In the genomic region with DNA sequence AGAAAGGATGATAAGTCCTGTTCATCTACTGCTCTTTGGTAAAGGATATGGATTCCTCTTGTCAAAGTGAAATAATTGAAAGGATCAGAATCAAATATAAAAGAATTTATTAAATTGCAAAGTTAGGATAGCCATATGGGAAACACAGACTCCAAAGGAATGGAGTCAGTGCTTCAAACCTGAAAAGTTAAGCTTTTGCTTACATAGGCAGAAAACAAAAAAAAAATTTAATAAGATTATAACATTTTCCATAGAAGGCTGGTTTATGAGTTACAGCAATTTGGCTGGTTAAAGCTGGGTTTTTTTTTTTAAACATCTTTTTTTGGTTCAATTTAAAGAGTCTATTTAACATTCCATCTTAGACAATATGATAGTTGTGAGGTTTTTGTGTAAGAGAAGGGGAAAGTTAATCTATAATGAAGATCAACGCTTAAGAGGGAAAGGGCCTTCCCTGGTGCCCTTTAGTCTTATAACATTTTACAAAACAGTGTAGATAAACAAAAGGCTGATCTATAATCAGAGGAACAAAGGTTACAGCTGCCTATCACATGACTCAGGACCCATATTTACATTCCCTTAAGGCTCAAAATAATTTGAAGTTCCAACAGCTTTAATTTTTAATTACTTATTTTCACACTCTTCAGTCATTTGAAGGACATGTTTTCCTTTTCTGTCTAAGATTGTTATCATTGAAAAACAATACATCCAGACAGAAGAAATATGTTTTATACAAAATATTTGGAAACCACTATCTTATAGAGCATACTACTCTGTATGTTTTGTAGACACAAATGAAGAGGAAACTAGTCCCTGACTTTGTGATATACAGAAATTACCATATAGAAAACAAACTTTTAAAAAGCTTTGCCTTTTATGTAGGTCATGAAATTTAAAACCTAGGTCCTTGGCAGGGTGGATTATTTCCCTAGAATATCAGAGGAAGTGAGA, we compare ENCODE assay signal across 1 cellular context.
A peak's percentile ranks its signal among the peaks of the same experiment; 100 is the strongest.
TF ChIP-seq lines count a peak whose summit lies in the region.

No MANE protein-coding gene starts in this region.

TF ChIP-seq in HepG2, 621 proteins besides CTCF, POLR2A, EP300 and RAD21 (continued from another document and continues in another):
- TF ChIP-seq ZNF546 (CRISPR knock-in tag; conservative IDR thresholded peaks at IDR 0.05) (no peak), SMAD3 (CRISPR knock-in tag; IDR thresholded peaks at IDR 0.05) (0 out of 2 replicates have a peak, but pooled peaks have one; percentile 46), ZNF879 (CRISPR knock-in tag; IDR thresholded peaks at IDR 0.05) (no peak), ZNF513 (CRISPR knock-in tag; conservative IDR thresholded peaks at IDR 0.05) (no peak), MZF1 (CRISPR knock-in tag; IDR thresholded peaks at IDR 0.05; ENCODE audit: borderline replicate concordance) (no peak), NAIF1 (CRISPR knock-in tag; IDR thresholded peaks at IDR 0.05; ENCODE audit: borderline replicate concordance) (no peak), NFIB (CRISPR knock-in tag; IDR thresholded peaks at IDR 0.05; ENCODE audit: borderline replicate concordance) (no peak), CHD4 (IDR thresholded peaks at IDR 0.05; ENCODE audit: borderline replicate concordance, low read length) (peak; percentile 50; the same call in 1 of the 2 replicates), ZNF503 (CRISPR knock-in tag; IDR thresholded peaks at IDR 0.05) (peak; percentile 23; the same call in 1 of the 2 replicates), NCOA2 (CRISPR knock-in tag; IDR thresholded peaks at IDR 0.05) (peak; percentile 91), TSC22D2 (CRISPR knock-in tag; IDR thresholded peaks at IDR 0.05; ENCODE audit: borderline replicate concordance) (no peak), ZFP41 (CRISPR knock-in tag; IDR thresholded peaks at IDR 0.05; ENCODE audit: borderline replicate concordance) (no peak), EED (CRISPR knock-in tag; IDR thresholded peaks at IDR 0.05) (no peak), MAF1 (CRISPR knock-in tag; IDR thresholded peaks at IDR 0.05; ENCODE audit: borderline replicate concordance) (no peak), SMARCE1 (IDR thresholded peaks at IDR 0.05; ENCODE audit: borderline replicate concordance) (peak; percentile 80), ZFP62 (CRISPR knock-in tag; IDR thresholded peaks at IDR 0.05) (no peak), PAF1 (CRISPR knock-in tag; IDR thresholded peaks at IDR 0.05) (no peak), FOXC1 (CRISPR knock-in tag; IDR thresholded peaks at IDR 0.05; ENCODE audit: borderline replicate concordance) (no peak), ZSCAN9 (CRISPR knock-in tag; IDR thresholded peaks at IDR 0.05; ENCODE audit: borderline replicate concordance) (0 out of 2 replicates have a peak, but pooled peaks have one; percentile 39), ZNF710 (CRISPR knock-in tag; IDR thresholded peaks at IDR 0.05; ENCODE audit: borderline replicate concordance) (no peak), PREB (CRISPR knock-in tag; IDR thresholded peaks at IDR 0.05) (no peak), ZNF350 (CRISPR knock-in tag; IDR thresholded peaks at IDR 0.05; ENCODE audit: borderline replicate concordance, low read depth) (no peak), EZH2 (conservative IDR thresholded peaks at IDR 0.05; ENCODE audit: low read depth, low read length) (no peak), PCBP1 (IDR thresholded peaks at IDR 0.05; ENCODE audit: borderline replicate concordance, low read depth, low read length) (no peak), FOSL2 (CRISPR knock-in tag; IDR thresholded peaks at IDR 0.05) (peak; percentile 48; the same call in 1 of the 2 replicates), IKZF4 (CRISPR knock-in tag; IDR thresholded peaks at IDR 0.05; ENCODE audit: borderline replicate concordance, low read depth, not compliant biosample characterization) (no peak), FOXP4 (CRISPR knock-in tag; IDR thresholded peaks at IDR 0.05) (peak; percentile 70), CREM (IDR thresholded peaks at IDR 0.05) (peak; percentile 83), CREM (CRISPR knock-in tag; IDR thresholded peaks at IDR 0.05) (no peak), CENPX (CRISPR knock-in tag; IDR thresholded peaks at IDR 0.05) (no peak), NRL (CRISPR knock-in tag; IDR thresholded peaks at IDR 0.05; ENCODE audit: borderline replicate concordance) (no peak), ZNF674 (CRISPR knock-in tag; IDR thresholded peaks at IDR 0.05; ENCODE audit: low read depth) (no peak), ZNF878 (CRISPR knock-in tag; IDR thresholded peaks at IDR 0.05) (no peak)
- TF ChIP-seq, protein P1, sequence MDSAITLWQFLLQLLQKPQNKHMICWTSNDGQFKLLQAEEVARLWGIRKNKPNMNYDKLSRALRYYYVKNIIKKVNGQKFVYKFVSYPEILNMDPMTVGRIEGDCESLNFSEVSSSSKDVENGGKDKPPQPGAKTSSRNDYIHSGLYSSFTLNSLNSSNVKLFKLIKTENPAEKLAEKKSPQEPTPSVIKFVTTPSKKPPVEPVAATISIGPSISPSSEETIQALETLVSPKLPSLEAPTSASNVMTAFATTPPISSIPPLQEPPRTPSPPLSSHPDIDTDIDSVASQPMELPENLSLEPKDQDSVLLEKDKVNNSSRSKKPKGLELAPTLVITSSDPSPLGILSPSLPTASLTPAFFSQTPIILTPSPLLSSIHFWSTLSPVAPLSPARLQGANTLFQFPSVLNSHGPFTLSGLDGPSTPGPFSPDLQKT (CRISPR knock-in tag; IDR thresholded peaks at IDR 0.05; ENCODE audit: borderline replicate concordance): no peak
- TF ChIP-seq, protein P2, sequence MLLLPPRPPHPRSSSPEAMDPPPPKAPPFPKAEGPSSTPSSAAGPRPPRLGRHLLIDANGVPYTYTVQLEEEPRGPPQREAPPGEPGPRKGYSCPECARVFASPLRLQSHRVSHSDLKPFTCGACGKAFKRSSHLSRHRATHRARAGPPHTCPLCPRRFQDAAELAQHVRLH (CRISPR knock-in tag; IDR thresholded peaks at IDR 0.05; ENCODE audit: borderline replicate concordance, low read depth): no peak
- TF ChIP-seq, protein P3, sequence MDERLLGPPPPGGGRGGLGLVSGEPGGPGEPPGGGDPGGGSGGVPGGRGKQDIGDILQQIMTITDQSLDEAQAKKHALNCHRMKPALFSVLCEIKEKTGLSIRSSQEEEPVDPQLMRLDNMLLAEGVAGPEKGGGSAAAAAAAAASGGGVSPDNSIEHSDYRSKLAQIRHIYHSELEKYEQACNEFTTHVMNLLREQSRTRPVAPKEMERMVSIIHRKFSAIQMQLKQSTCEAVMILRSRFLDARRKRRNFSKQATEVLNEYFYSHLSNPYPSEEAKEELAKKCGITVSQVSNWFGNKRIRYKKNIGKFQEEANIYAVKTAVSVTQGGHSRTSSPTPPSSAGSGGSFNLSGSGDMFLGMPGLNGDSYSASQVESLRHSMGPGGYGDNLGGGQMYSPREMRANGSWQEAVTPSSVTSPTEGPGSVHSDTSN (CRISPR knock-in tag; IDR thresholded peaks at IDR 0.05): no peak
- TF ChIP-seq, protein P4, sequence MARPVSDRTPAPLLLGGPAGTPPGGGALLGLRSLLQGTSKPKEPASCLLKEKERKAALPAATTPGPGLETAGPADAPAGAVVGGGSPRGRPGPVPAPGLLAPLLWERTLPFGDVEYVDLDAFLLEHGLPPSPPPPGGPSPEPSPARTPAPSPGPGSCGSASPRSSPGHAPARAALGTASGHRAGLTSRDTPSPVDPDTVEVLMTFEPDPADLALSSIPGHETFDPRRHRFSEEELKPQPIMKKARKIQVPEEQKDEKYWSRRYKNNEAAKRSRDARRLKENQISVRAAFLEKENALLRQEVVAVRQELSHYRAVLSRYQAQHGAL (CRISPR knock-in tag; IDR thresholded peaks at IDR 0.05; ENCODE audit: not compliant biosample characterization): no peak
